6 cellular contexts compared by ENCODE assay signal in the genomic region with DNA sequence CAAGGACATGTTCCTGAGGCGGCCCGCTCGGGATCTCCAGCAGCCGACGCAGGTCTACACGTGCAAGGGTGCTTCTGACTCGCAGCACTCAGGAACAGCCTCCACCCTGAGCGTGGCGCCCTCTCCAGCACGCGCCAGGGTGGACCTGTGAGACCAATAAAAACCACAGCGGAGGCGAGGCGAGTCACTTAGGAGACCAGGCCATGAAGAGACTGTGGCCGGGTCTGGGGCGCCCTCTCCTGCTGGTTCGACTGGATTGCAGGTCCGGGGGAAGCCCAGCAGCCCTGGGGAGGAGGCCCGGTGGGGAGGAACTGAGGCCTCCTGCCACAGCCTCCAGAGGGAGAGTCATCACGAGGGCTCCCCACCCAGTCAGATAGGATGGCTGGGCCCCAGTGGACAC. TPM values are rescaled to one million over a fixed set of nuclear protein-coding genes. Genes with fewer than 3 reads are reported as not detected.
A peak's percentile ranks its signal among the peaks of the same experiment; 100 is the strongest.
DNase-seq lines count a peak whose midpoint lies in the region; ATAC-seq and TF ChIP-seq lines count a peak whose summit lies in the region.
"Not testable (repeated sequence)": the region's sequence is repeated elsewhere in the genome, so short reads cannot be mapped to it uniquely, and the experiment has no call there.

No MANE protein-coding gene starts in this region.

- not testable (repeated sequence) for H3K27me3 ChIP-seq in CD4-positive, alpha-beta T cell (ENCODE audit: control insufficient read depth, insufficient read depth, low read length); foreskin keratinocyte

- POLR2A ChIA-PET in CD4-positive, alpha-beta T cell (lab: Charles Lee), result not testable (repeated sequence)

- not testable (repeated sequence) for H3K27me3 Mint-ChIP-seq in CD4-positive, alpha-beta T cell; natural killer cell (ENCODE audit: low read depth in 2 of 2)

- H3K27ac Mint-ChIP-seq in CD4-positive, alpha-beta T cell; natural killer cell: not testable (repeated sequence)

- CTCF ChIA-PET in CD4-positive, alpha-beta T cell (lab: Charles Lee), result not testable (repeated sequence)

- H3K4me1 Mint-ChIP-seq in CD4-positive, alpha-beta T cell (ENCODE audit: low read depth); natural killer cell: not testable (repeated sequence)

- H3K9me3 ChIP-seq in CD4-positive, alpha-beta T cell (ENCODE audit: control insufficient read depth, low read length), result not testable (repeated sequence)

- H3K4me3 Mint-ChIP-seq in CD4-positive, alpha-beta T cell; natural killer cell: not testable (repeated sequence)

- peak; percentile 23 for ATAC-seq in CD4-positive, alpha-beta T cell (ENCODE audit: poor library complexity)
- peak; percentile 31 for ATAC-seq in GM21381 (IDR thresholded peaks at IDR 0.05; ENCODE audit: unreplicated experiment)
- peak; percentile 33 for ATAC-seq in HG03097 (IDR thresholded peaks at IDR 0.05; ENCODE audit: low FRiP score, unreplicated experiment)
- ATAC-seq in activated CD4-positive, CD25-positive, alpha-beta regulatory T cell treated with anti-CD3 and anti-CD28 coated beads, Interleukin-2, amount 50 U/mL, for 24 hours, result peak; percentile 36 to 37
- ATAC-seq in foreskin keratinocyte, result peak; percentile 52
- peak; percentile 41 to 67 (median 53) for ATAC-seq in natural killer cell

- not testable (repeated sequence) for H3K36me3 Mint-ChIP-seq in CD4-positive, alpha-beta T cell (ENCODE audit: low read depth); natural killer cell

- DNase-seq in CD4-positive, alpha-beta T cell; foreskin keratinocyte; natural killer cell: not testable (repeated sequence)

- H3K4me1 ChIP-seq in foreskin keratinocyte, result not testable (repeated sequence)

- not testable (repeated sequence) for H3K9me3 Mint-ChIP-seq in CD4-positive, alpha-beta T cell; natural killer cell

- intact Hi-C loops in CD4-positive, alpha-beta T cell (cut with DNase I, micrococcal nuclease); natural killer cell (cut with micrococcal nuclease): not testable (repeated sequence)

- TF ChIP-seq CTCF in CD4-positive, alpha-beta T cell (IDR thresholded peaks at IDR 0.05); foreskin keratinocyte (conservative IDR thresholded peaks at IDR 0.05); natural killer cell (IDR thresholded peaks at IDR 0.05): not testable (repeated sequence)

- not testable (repeated sequence) for H3K27ac ChIP-seq in CD4-positive, alpha-beta T cell (ENCODE audit: low read depth, low read length); foreskin keratinocyte

RNA-seq across cellular contexts. Expression of gene EMD, which starts 9.0 kb away (rescaled TPM):
- total RNA-seq in CD4-positive, alpha-beta T cell, result 100 to 1,000 TPM; 164 to 178 TPM
- 45.8 and 48.5 TPM in 2 replicates for total RNA-seq in foreskin keratinocyte
- polyA plus RNA-seq in foreskin keratinocyte, result 121 and 128 TPM in 2 replicates
- 100 to 1,000 TPM; 141 to 175 (median 152) TPM for total RNA-seq in natural killer cell

RNA-seq across cellular contexts. Expression of gene RPL10, which starts 10.1 kb away (rescaled TPM):
- 1,000 to 10,000 TPM; 5,036 to 5,204 TPM for total RNA-seq in CD4-positive, alpha-beta T cell
- total RNA-seq in foreskin keratinocyte (2,470 and 2,821 TPM in 2 replicates), natural killer cell (1,000 to 10,000 TPM; 2,249 to 2,456 (median 2,324) TPM)
- 4,650 and 4,901 TPM in 2 replicates for polyA plus RNA-seq in foreskin keratinocyte

RNA-seq across cellular contexts. Expression of gene FLNA, which starts 13.7 kb away (rescaled TPM):
- total RNA-seq in CD4-positive, alpha-beta T cell, result 1,000 to 10,000 TPM; 1,012 to 1,022 TPM
- 1,667 and 1,680 TPM in 2 replicates for total RNA-seq in foreskin keratinocyte
- 1,552 and 1,648 TPM in 2 replicates for polyA plus RNA-seq in foreskin keratinocyte
- total RNA-seq in natural killer cell, result 1,000 to 10,000 TPM; 2,872 to 3,483 (median 2,927) TPM

RNA-seq across cellular contexts. Expression of gene DNASE1L1, which starts 21.0 kb away (rescaled TPM):
- 10 to 100 TPM; 16.0 to 18.4 TPM for total RNA-seq in CD4-positive, alpha-beta T cell
- total RNA-seq in foreskin keratinocyte, result 22.3 and 26.9 TPM in 2 replicates
- 19.0 and 21.7 TPM in 2 replicates for polyA plus RNA-seq in foreskin keratinocyte
- total RNA-seq in natural killer cell, result 10 to 100 TPM; 16.7 to 19.6 (median 16.8) TPM

RNA-seq across cellular contexts. Expression of gene TAFAZZIN, which starts 23.2 kb away (rescaled TPM):
- total RNA-seq in CD4-positive, alpha-beta T cell, result 10 to 100 TPM; 72.8 to 78.5 TPM
- total RNA-seq in foreskin keratinocyte, result 26.5 and 31.9 TPM in 2 replicates
- polyA plus RNA-seq in foreskin keratinocyte, result 36.2 and 36.4 TPM in 2 replicates
- total RNA-seq in natural killer cell, result 10 to 100 TPM; 67.3 to 87.2 (median 67.7) TPM
